In genomic region chr12:57751432-57751787, GRCh38 we compare ENCODE assay signal across 1 cellular context.
TF ChIP-seq lines count a peak whose summit lies in the region.

No MANE protein-coding gene starts in this region.

TF ChIP-seq in IMR-90, 13 proteins besides CTCF, POLR2A, EP300 and RAD21 (continued from another document):
- TF ChIP-seq ELK1 (IDR thresholded peaks at IDR 0.05; ENCODE audit: borderline replicate concordance, low read depth, low read length) = no peak
- TF ChIP-seq MAFK (IDR thresholded peaks at IDR 0.05; ENCODE audit: low read depth, low read length) = no peak
- TF ChIP-seq BHLHE40 (IDR thresholded peaks at IDR 0.05; ENCODE audit: low read depth, low read length) = no peak
- no peak for TF ChIP-seq CHD1 (IDR thresholded peaks at IDR 0.05; ENCODE audit: low read depth, low read length)
- no peak for TF ChIP-seq USF2 (IDR thresholded peaks at IDR 0.05; ENCODE audit: low read depth, low read length)
- no peak for TF ChIP-seq MAZ (IDR thresholded peaks at IDR 0.05; ENCODE audit: borderline replicate concordance, low read depth, low read length)
- no peak for TF ChIP-seq NFE2L2 (IDR thresholded peaks at IDR 0.05; ENCODE audit: low read depth, low read length)
- no peak for TF ChIP-seq FOS (IDR thresholded peaks at IDR 0.05; ENCODE audit: low read depth, low read length)
- no peak for TF ChIP-seq MXI1 (IDR thresholded peaks at IDR 0.05; ENCODE audit: borderline replicate concordance, low read depth, low read length)
- TF ChIP-seq RCOR1 (IDR thresholded peaks at IDR 0.05; ENCODE audit: insufficient replicate concordance, low read length) = no peak
- TF ChIP-seq RFX5 (IDR thresholded peaks at IDR 0.05; ENCODE audit: low read depth, low read length) = no peak
- no peak for TF ChIP-seq CEBPB (IDR thresholded peaks at IDR 0.05; ENCODE audit: low read depth, low read length)
